In the genomic region with DNA sequence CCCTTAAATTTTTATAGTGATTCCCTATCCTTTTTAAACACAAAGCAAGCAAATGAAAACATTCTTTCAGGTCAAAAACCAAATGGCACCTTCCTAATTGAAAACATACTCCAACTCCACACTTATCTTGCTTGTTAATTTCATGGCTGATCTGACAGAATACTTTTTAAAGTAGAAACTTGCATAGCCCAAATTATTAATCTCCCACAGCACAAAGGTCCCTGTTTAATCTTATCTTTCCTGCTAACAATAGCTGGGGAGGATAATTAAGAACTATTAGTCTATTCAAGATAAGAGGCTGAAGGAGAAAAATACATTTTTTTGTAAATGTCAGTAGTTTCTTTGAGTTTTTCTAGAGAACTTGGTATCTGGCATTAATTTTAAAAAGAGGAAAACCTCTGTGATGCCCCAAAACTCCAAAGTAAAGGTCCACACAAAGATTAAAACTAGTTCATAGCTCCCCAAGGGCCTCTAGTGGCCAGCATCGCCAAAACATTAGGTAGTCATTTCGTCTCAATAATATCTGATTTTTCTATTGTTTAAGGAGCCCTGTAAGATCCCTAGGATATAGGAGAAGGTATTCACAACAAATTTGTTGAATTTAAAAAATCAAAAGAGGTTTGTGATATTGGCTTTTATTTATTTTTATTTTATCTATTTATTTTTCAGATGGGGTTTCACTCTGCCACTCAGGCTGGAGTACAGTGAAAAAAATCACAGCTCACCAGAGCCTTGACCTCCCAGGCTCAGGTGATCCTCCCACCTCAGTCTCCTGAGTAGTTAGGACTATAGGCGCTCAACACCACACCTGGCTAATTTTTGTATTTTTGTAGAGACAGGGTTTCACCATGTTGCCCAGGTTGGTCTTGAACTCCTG, we compare ENCODE assay signal across 8 cellular contexts. TPM values are rescaled to one million over a fixed set of nuclear protein-coding genes. Genes with fewer than 3 reads are reported as not detected.
DNase-seq lines count a peak whose midpoint lies in the region; ATAC-seq and TF ChIP-seq lines count a peak whose summit lies in the region.

No MANE protein-coding gene starts in this region.

- H3K9me2 ChIP-seq in neural cell (ENCODE audit: insufficient read depth, low read length) = no peaks in the 10 kb centered on the region

- no peaks in the 10 kb centered on the region for H3F3A ChIP-seq in neural cell (ENCODE audit: insufficient read depth, low read length, poor library complexity, severe bottlenecking)

- no peak overlapping the region for H3K27ac ChIP-seq in neural cell (ENCODE audit: low read length)

- no peak overlapping the region for H2AFZ ChIP-seq in neural cell (ENCODE audit: low read depth, low read length)

- H3K4me3 Mint-ChIP-seq in activated CD4-positive, alpha-beta T cell treated with anti-CD3 and anti-CD28 coated beads, Interleukin-2, amount 10 ng/mL, durations not matched to agents 24 days and 14 days = no peak overlapping the region

- no peaks in the 10 kb centered on the region for H3K36me3 ChIP-seq in neural cell (ENCODE audit: insufficient read depth, low read length)

- TF ChIP-seq POLR2A in erythroblast (IDR thresholded peaks at IDR 0.05; ENCODE audit: low read length) = no peak

- peak; percentile 76 for TF ChIP-seq RAD21 in neural cell (conservative IDR thresholded peaks at IDR 0.05)

- H3K36me3 Mint-ChIP-seq in activated CD4-positive, alpha-beta T cell treated with anti-CD3 and anti-CD28 coated beads, Interleukin-2, amount 10 ng/mL, durations not matched to agents 24 days and 14 days (ENCODE audit: low read depth) = no peaks in the 10 kb centered on the region

- no peaks in the 10 kb centered on the region for H3K27me3 ChIP-seq in neural cell (ENCODE audit: insufficient read depth, low read depth, low read length)

- no peaks in the 10 kb centered on the region for H3K9me3 Mint-ChIP-seq in activated CD4-positive, alpha-beta T cell treated with anti-CD3 and anti-CD28 coated beads, Interleukin-2, amount 10 ng/mL, durations not matched to agents 24 days and 14 days

- H4K20me1 ChIP-seq in neural cell (ENCODE audit: insufficient read depth) = no peaks in the 10 kb centered on the region

- no peak overlapping the region for H3K9ac ChIP-seq in neural cell (ENCODE audit: low read length)

- no peak for ATAC-seq in GM19463 (IDR thresholded peaks at IDR 0.05; ENCODE audit: unreplicated experiment)

- peaks cover 12% of the 10 kb centered on the region for H3K27me3 Mint-ChIP-seq in activated CD4-positive, alpha-beta T cell treated with anti-CD3 and anti-CD28 coated beads, Interleukin-2, amount 10 ng/mL, durations not matched to agents 24 days and 14 days

- TF ChIP-seq EP300 in neural cell (conservative IDR thresholded peaks at IDR 0.05; ENCODE audit: poor library complexity, severe bottlenecking) = no peak

- TF ChIP-seq CTCF in neural cell (IDR thresholded peaks at IDR 0.05; ENCODE audit: poor library complexity, severe bottlenecking) = peak; percentile 72

- no peak overlapping the region for H3K27ac Mint-ChIP-seq in activated CD4-positive, alpha-beta T cell treated with anti-CD3 and anti-CD28 coated beads, Interleukin-2, amount 10 ng/mL, durations not matched to agents 24 days and 14 days

- H3K4me3 ChIP-seq in neural cell (ENCODE audit: low read length) = no peak overlapping the region

- DNase-seq in NCI-H82 (lab: John Stamatoyannopoulos, UW) = peak; percentile 44
- no peak for DNase-seq in NCI-H82 treated with DMSO at 0.1 percent for 48 hours (lab: John Stamatoyannopoulos, UW; ENCODE audit: unreplicated experiment)
- peak; percentile 47 for DNase-seq in M059J (ENCODE audit: low read depth)
- DNase-seq in activated CD4-positive, alpha-beta T cell treated with anti-CD3 and anti-CD28 coated beads, Interleukin-2, amount 10 ng/mL, durations not matched to agents 24 days and 14 days = peak; percentile 79
- DNase-seq in erythroblast (lab: John Stamatoyannopoulos, UW) = peak; percentile 23 to 25
- DNase-seq in NCI-H1048 (lab: John Stamatoyannopoulos, UW) = no peak

- intact Hi-C loops in activated CD4-positive, alpha-beta T cell treated with anti-CD3 and anti-CD28 coated beads, Interleukin-2, amount 10 ng/mL, durations not matched to agents 24 days and 14 days (cut with micrococcal nuclease) = loop anchor here (1.0 to 5.0 kb wide), 4 partner anchors 176 to 626 kb away; no protein-coding TSS in a partner anchor

- no peaks in the 10 kb centered on the region for H3K79me2 ChIP-seq in neural cell (replicated peaks; ENCODE audit: insufficient read depth, low read length)

- peaks cover 12% of the 10 kb centered on the region for H3K4me1 Mint-ChIP-seq in activated CD4-positive, alpha-beta T cell treated with anti-CD3 and anti-CD28 coated beads, Interleukin-2, amount 10 ng/mL, durations not matched to agents 24 days and 14 days

- H3K4me2 ChIP-seq in neural cell (ENCODE audit: low read length) = no peak overlapping the region

- no peaks in the 10 kb centered on the region for H3K9me3 ChIP-seq in neural cell (ENCODE audit: low read length)

TF ChIP-seq in neural cell, 6 proteins besides CTCF, POLR2A, EP300 and RAD21:
- TF ChIP-seq MXI1 (conservative IDR thresholded peaks at IDR 0.05; ENCODE audit: poor library complexity, severe bottlenecking) (no peak), SMC3 (conservative IDR thresholded peaks at IDR 0.05; ENCODE audit: poor library complexity) (peak; percentile 79)
TF ChIP-seq in neural cell: peak in this region for 1.

RNA-seq across cellular contexts. Expression of a gene that starts 14.7 kb away (rescaled TPM):
- total RNA-seq in M059J (2014; rRNA removed; shearing (Covaris generic)) = not detected in 2 replicates
- total RNA-seq in activated CD4-positive, alpha-beta T cell treated with anti-CD3 and anti-CD28 coated beads, Interleukin-2, amount 10 ng/mL, durations not matched to agents 24 days and 14 days = 0.62 and 0.70 TPM in 2 replicates
- polyA plus RNA-seq in neural cell = 1.5 TPM in 1 of 2 replicates, not detected in the other
- polyA minus RNA-seq in neural cell = 0.93 and 1.5 TPM in 2 replicates

RNA-seq across cellular contexts. Expression of a gene that starts 15.0 kb away (rescaled TPM):
- total RNA-seq in M059J (2014; rRNA removed; shearing (Covaris generic)) = 16.8 and 20.2 TPM in 2 replicates
- 42.0 and 44.1 TPM in 2 replicates for total RNA-seq in activated CD4-positive, alpha-beta T cell treated with anti-CD3 and anti-CD28 coated beads, Interleukin-2, amount 10 ng/mL, durations not matched to agents 24 days and 14 days
- polyA plus RNA-seq in neural cell = 32.3 and 48.1 TPM in 2 replicates
- polyA minus RNA-seq in neural cell = 20.0 and 20.7 TPM in 2 replicates

RNA-seq across cellular contexts. Expression of a gene that starts 15.0 kb away (rescaled TPM):
- total RNA-seq in M059J (2014; rRNA removed; shearing (Covaris generic)) = 14.2 and 15.1 TPM in 2 replicates
- 28.9 and 30.3 TPM in 2 replicates for total RNA-seq in activated CD4-positive, alpha-beta T cell treated with anti-CD3 and anti-CD28 coated beads, Interleukin-2, amount 10 ng/mL, durations not matched to agents 24 days and 14 days
- 18.2 and 21.1 TPM in 2 replicates for polyA plus RNA-seq in neural cell
- 43.8 and 45.0 TPM in 2 replicates for polyA minus RNA-seq in neural cell

RNA-seq across cellular contexts. Expression of a gene that starts 48.4 kb away (rescaled TPM):
- total RNA-seq in M059J (2014; rRNA removed; shearing (Covaris generic)) = 15.0 and 18.4 TPM in 2 replicates
- total RNA-seq in activated CD4-positive, alpha-beta T cell treated with anti-CD3 and anti-CD28 coated beads, Interleukin-2, amount 10 ng/mL, durations not matched to agents 24 days and 14 days = 103 and 113 TPM in 2 replicates
- 87.6 and 106 TPM in 2 replicates for polyA plus RNA-seq in neural cell
- 123 and 137 TPM in 2 replicates for polyA minus RNA-seq in neural cell

RNA-seq across cellular contexts. Expression of a gene that starts 55.5 kb away (rescaled TPM):
- total RNA-seq in M059J (2014; rRNA removed; shearing (Covaris generic)) = 20.9 and 23.8 TPM in 2 replicates
- total RNA-seq in activated CD4-positive, alpha-beta T cell treated with anti-CD3 and anti-CD28 coated beads, Interleukin-2, amount 10 ng/mL, durations not matched to agents 24 days and 14 days = 46.7 and 47.5 TPM in 2 replicates
- 19.4 and 34.5 TPM in 2 replicates for polyA plus RNA-seq in neural cell
- polyA minus RNA-seq in neural cell = 45.3 and 57.6 TPM in 2 replicates

Comparison
In these comparisons a context has a peak if more than half of its experiments do, and no peak if none do; other contexts are left out.
1. DNase-seq: peak in NCI-H82 (single experiment), M059J (single experiment), activated CD4-positive, alpha-beta T cell treated with anti-CD3 and anti-CD28 coated beads, Interleukin-2, amount 10 ng/mL, durations not matched to agents 24 days and 14 days (single experiment) and erythroblast (2 of 2); none in NCI-H82 treated with DMSO at 0.1 percent for 48 hours (single experiment) and NCI-H1048 (single experiment).